ENCODE assay signal across 22 cellular contexts in the genomic region with DNA sequence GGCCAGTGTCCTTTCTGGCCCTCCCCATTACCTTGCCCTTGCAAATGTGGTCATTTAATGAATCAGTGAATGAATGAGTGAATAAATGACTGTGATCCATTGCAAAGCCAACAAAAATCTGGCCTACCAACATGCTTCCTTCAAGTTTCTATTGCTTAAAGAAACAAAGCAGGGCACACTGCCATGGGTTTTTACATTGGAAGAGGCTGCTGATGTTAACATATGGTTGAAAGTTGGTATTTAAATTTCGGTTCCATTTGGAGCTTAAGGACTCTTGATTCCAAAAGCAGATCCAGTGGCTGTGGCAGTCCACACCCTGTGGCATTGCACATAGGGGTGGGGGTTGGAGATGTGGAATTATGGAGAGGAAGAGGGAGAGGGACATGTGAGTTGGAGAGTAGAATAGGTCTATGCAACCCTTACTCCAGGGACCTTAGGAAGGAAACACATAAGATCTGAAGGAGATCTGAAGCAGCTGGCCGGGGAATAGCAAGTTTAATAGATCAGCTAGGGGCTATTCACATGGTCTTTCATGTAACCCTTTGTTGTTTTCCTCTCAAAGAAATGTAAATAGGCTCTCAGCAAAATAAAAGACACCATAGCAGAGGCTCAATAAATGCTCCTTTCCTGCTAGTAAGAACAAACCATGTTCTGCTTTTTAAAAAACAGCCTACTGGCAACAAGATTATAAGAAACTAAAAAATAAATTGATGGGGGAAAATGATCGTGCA. TPM values are rescaled to one million over a fixed set of nuclear protein-coding genes. Genes with fewer than 3 reads are reported as not detected.
"Had no signal": no experiment of that assay in that cellular context is flagged by ENCODE, and none has a peak within 500 bp of the region (broad histone marks: within the 10 kb centered on the region; RNA-seq: fewer than 3 reads in every experiment).

No MANE protein-coding gene starts in this region.

- H3K27ac Mint-ChIP-seq: activated T-helper 2 cell treated with anti-CD3 and anti-CD28 coated beads, Interferon-gamma antibody, Interleukin-2, Interleukin-4, amounts not matched to agents 10 μg/mL and 5 μg/mL and 100 μg/mL, durations not matched to agents 14 hours and 24 hours and 36 hours; naive thymus-derived CD8-positive, alpha-beta T cell; stimulated activated naive CD8-positive, alpha-beta T cell treated with anti-CD3 and anti-CD28 coated beads, Interleukin-15, Interleukin-2, amounts not matched to agents 100 ng/mL and 50 ng/mL, for 24 hours; T-cell had no signal

- H3K79me2 ChIP-seq: hepatocyte had no signal

- H3K9me3 ChIP-seq: adrenal gland, lower lobe of right lung, sigmoid colon, testis, uterus had no signal

- ATAC-seq: lower lobe of right lung; naive thymus-derived CD8-positive, alpha-beta T cell; T-cell had no signal

- H3K36me3 ChIP-seq: adrenal gland, lower lobe of right lung, sigmoid colon, uterus, WERI-Rb-1 had no signal

- H3K27me3 Mint-ChIP-seq: stimulated activated naive CD8-positive, alpha-beta T cell treated with anti-CD3 and anti-CD28 coated beads, Interleukin-15, Interleukin-2, amounts not matched to agents 100 ng/mL and 50 ng/mL, for 24 hours had no signal

- H3K36me3 Mint-ChIP-seq: naive thymus-derived CD8-positive, alpha-beta T cell; T-cell had no signal

- H3K4me1 ChIP-seq: adrenal gland, lower lobe of right lung, sigmoid colon, uterus had no signal

- H3K4me3 ChIP-seq: adrenal gland, coronary artery, hepatocyte, lower lobe of right lung, sigmoid colon, testis, uterus had no signal

- H3K27ac ChIP-seq: adrenal gland, coronary artery, epithelial cell of prostate, hepatocyte, lower lobe of right lung, sigmoid colon, testis, uterus, WERI-Rb-1 had no signal

- H3K4me1 Mint-ChIP-seq: naive thymus-derived CD8-positive, alpha-beta T cell; T-cell had no signal

- H3K4me3 Mint-ChIP-seq: naive thymus-derived CD8-positive, alpha-beta T cell; stimulated activated naive CD8-positive, alpha-beta T cell treated with anti-CD3 and anti-CD28 coated beads, Interleukin-15, Interleukin-2, amounts not matched to agents 100 ng/mL and 50 ng/mL, for 24 hours; T-cell had no signal

- H3K9me3 Mint-ChIP-seq: activated T-helper 2 cell treated with anti-CD3 and anti-CD28 coated beads, Interferon-gamma antibody, Interleukin-2, Interleukin-4, amounts not matched to agents 10 μg/mL and 5 μg/mL and 100 μg/mL, durations not matched to agents 14 hours and 24 hours and 36 hours; naive thymus-derived CD8-positive, alpha-beta T cell; stimulated activated naive CD8-positive, alpha-beta T cell treated with anti-CD3 and anti-CD28 coated beads, Interleukin-15, Interleukin-2, amounts not matched to agents 100 ng/mL and 50 ng/mL, for 24 hours; T-cell had no signal

- DNase-seq: activated CD4-positive, alpha-beta T cell treated with anti-CD3 and anti-CD28 coated beads for 48 hours; activated CD8-positive, alpha-beta memory T cell treated with anti-CD3 and anti-CD28 coated beads for 24 hours; activated naive CD4-positive, alpha-beta T cell treated with anti-CD3 and anti-CD28 coated beads, Interleukin-2, amount 50 U/mL, for 16 hours; activated T-cell treated with anti-CD3 and anti-CD28 coated beads for 4 hours; central memory CD4-positive, alpha-beta T cell; effector CD8-positive, alpha-beta T cell; lower lobe of right lung; sigmoid colon; stimulated activated CD4-positive, alpha-beta T cell treated with anti-CD3 and anti-CD28 coated beads, Interleukin-2, amount 100 ng/mL, for 24 hours; stimulated activated CD8-positive, alpha-beta memory T cell treated with anti-CD3 and anti-CD28 coated beads, Interleukin-4, amount 100 ng/mL, for 48 hours; T-cell; testis; WERI-Rb-1 had no signal

- H3K27me3 ChIP-seq: adrenal gland, hepatocyte, sigmoid colon, testis, uterus had no signal

- H2AFZ ChIP-seq: hepatocyte had no signal

- H3K4me2 ChIP-seq: hepatocyte had no signal

RNA-seq across cellular contexts. Expression of a gene that starts 7.2 kb away (rescaled TPM):
- total RNA-seq: activated T-helper 2 cell treated with anti-CD3 and anti-CD28 coated beads, Interferon-gamma antibody, Interleukin-2, Interleukin-4, amounts not matched to agents 10 μg/mL and 5 μg/mL and 100 μg/mL, durations not matched to agents 14 hours and 24 hours and 36 hours; mononuclear cell; naive thymus-derived CD8-positive, alpha-beta T cell; T-cell had no signal
- polyA plus RNA-seq: naive thymus-derived CD8-positive, alpha-beta T cell had no signal
